18 cellular contexts compared by ENCODE assay signal in the genomic region with DNA sequence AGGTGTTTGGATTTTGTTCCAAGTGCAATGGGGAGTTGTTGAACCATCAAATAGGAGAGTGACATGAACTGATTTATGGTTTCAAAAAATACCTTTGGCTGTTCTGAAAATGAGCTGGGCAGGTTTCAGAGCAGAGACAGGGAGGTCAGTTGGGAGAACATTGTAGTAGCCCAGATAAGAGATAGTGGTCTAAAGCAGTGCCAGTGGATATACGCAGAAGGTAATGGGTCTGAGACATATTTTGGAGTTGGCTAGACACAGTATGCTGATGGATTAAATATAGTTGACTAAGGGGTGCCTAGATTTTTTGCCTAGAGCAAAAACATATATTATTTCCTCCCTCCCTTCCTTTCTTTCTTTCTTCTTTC.
"Had no signal": no experiment of that assay in that cellular context is flagged by ENCODE, and none has a peak within 500 bp of the region (broad histone marks: within the 10 kb centered on the region; RNA-seq: fewer than 3 reads in every experiment).

No MANE protein-coding gene starts in this region.

- H3K9ac ChIP-seq: parathyroid adenoma had no signal

- H3K4me1 ChIP-seq: colonic mucosa, parathyroid adenoma, prostate gland, transverse colon had no signal

- H3K4me3 ChIP-seq: colonic mucosa, prostate gland, stomach, thoracic aorta, transverse colon had no signal

- H3K27ac ChIP-seq: colonic mucosa, foreskin keratinocyte, parathyroid adenoma, prostate gland, stomach, thoracic aorta, transverse colon had no signal

- H3K9me3 ChIP-seq: colonic mucosa, prostate gland, stomach, thoracic aorta, transverse colon had no signal

- H3K79me2 ChIP-seq: parathyroid adenoma had no signal

- H3K27me3 ChIP-seq: colonic mucosa, foreskin keratinocyte, stomach, transverse colon had no signal

- H3K36me3 ChIP-seq: colonic mucosa, prostate gland, stomach, thoracic aorta, transverse colon had no signal

- ATAC-seq: foreskin keratinocyte; natural killer cell treated with Interleukin-12 subunit alpha and Interleukin-12 subunit beta and Interleukin-15 and Interleukin-18, amount 100 ng/mL, for 72 hours had no signal

- DNase-seq: caudate nucleus; colonic mucosa; dermis blood vessel endothelial cell; erythroblast; foreskin keratinocyte; immature natural killer cell; mammary epithelial cell; midbrain; stimulated activated CD4-positive, alpha-beta T cell treated with anti-CD3 and anti-CD28 coated beads, Interleukin-2, amount 100 ng/mL, for 24 hours; stimulated activated CD4-positive, alpha-beta T cell treated with anti-CD3 and anti-CD28 coated beads, Interleukin-4, amount 100 ng/mL, for 4 hours; stimulated activated naive CD4-positive, alpha-beta T cell; stomach; substantia nigra; transverse colon had no signal
